Comparison of ENCODE assay signal across 16 cellular contexts in genomic region chr3:42741796-42742195, GRCh38. TPM values are rescaled to one million over a fixed set of nuclear protein-coding genes. Genes with fewer than 3 reads are reported as not detected.
DNase-seq lines count a peak whose midpoint lies in the region; ATAC-seq and TF ChIP-seq lines count a peak whose summit lies in the region.
"Had no signal": no experiment of that assay in that cellular context is flagged by ENCODE, and none has a peak within 500 bp of the region (broad histone marks: within the 10 kb centered on the region; RNA-seq: fewer than 3 reads in every experiment).

No MANE protein-coding gene starts in this region.

- H3K4me3 Mint-ChIP-seq in immature natural killer cell = no peak overlapping the region
- H3K4me3 Mint-ChIP-seq: HFFc6 had no signal

- peak overlapping the region; percentile 60 for H3K27ac ChIP-seq in layer of hippocampus (ENCODE audit: low read depth, low read length)

- no peaks in the 10 kb centered on the region for H3K4me1 Mint-ChIP-seq in immature natural killer cell

- DNase-seq in activated CD8-positive, alpha-beta memory T cell treated with anti-CD3 and anti-CD28 coated beads, Interleukin-2, amount 50 U/mL, for 48 hours = peak; percentile 35
- no peak for DNase-seq in activated CD8-positive, alpha-beta memory T cell treated with anti-CD3 and anti-CD28 coated beads, Interleukin-2, amount 50 U/mL, for 4 hours
- DNase-seq in astrocyte of the cerebellum (ENCODE audit: low read depth) (peak; percentile 42), superior temporal gyrus (ENCODE audit: extremely low spot score) (no peak), immature natural killer cell (no peak)
- peak; percentile 9 for DNase-seq in stimulated activated CD8-positive, alpha-beta memory T cell treated with anti-CD3 and anti-CD28 coated beads, Interleukin-4, amount 100 ng/mL, for 48 hours
- DNase-seq: 8988T, C1 segment of cervical spinal cord, DMS153, HFFc6, KBM-7, NCI-H1092, NCI-H2227 treated with DMSO at 0.1 percent for 48 hours, NCI-H526 had no signal

- in situ Hi-C loops in astrocyte of the cerebellum (cut with HindIII; ENCODE audit: low sequenced_read_pairs) = no loop called here

- H3K27me3 ChIP-seq in layer of hippocampus (ENCODE audit: control insufficient read depth, insufficient read depth, low read length) = no peaks in the 10 kb centered on the region

- H3K4me3 ChIP-seq in astrocyte of the cerebellum (ENCODE audit: low read depth, low read length) = no peak overlapping the region

- peaks cover 0 to 1% (median 0%) of the 10 kb centered on the region in 6 donors for H3K9me3 Mint-ChIP-seq in immature natural killer cell
- H3K9me3 Mint-ChIP-seq: HFFc6 had no signal

- no peak for TF ChIP-seq CTCF in astrocyte of the cerebellum (IDR thresholded peaks at IDR 0.05; ENCODE audit: low read depth, low read length, missing control alignments)

- peaks cover 0 to 4% (median 2%) of the 10 kb centered on the region in 3 donors for H3K27me3 Mint-ChIP-seq in immature natural killer cell (ENCODE audit: low read depth in 3 of 3)

- no peak overlapping the region for H3K27ac Mint-ChIP-seq in immature natural killer cell
- H3K27ac Mint-ChIP-seq: HFFc6 had no signal

- no peaks in the 10 kb centered on the region for H3K36me3 Mint-ChIP-seq in immature natural killer cell

- no peak for ATAC-seq in HG02571 (IDR thresholded peaks at IDR 0.05; ENCODE audit: unreplicated experiment)

RNA-seq across cellular contexts. Expression of gene CCDC13, which starts 31.3 kb away (rescaled TPM):
- polyA plus RNA-seq in immature natural killer cell = 1 to 10 TPM in 1 of 3 donors, under 1 TPM in 1, not detected in 1; 0.61 to 1.1 TPM

RNA-seq across cellular contexts. Expression of gene HHATL, which starts 39.2 kb away (rescaled TPM):
- not detected for polyA plus RNA-seq in immature natural killer cell

RNA-seq across cellular contexts. Expression of gene KLHL40, which starts 56.5 kb away (rescaled TPM):
- polyA plus RNA-seq in immature natural killer cell = not detected

Comparison
In these comparisons a context has a peak if more than half of its experiments do, and no peak if none do; other contexts are left out.
1. DNase-seq: peak in activated CD8-positive, alpha-beta memory T cell treated with anti-CD3 and anti-CD28 coated beads, Interleukin-2, amount 50 U/mL, for 48 hours (single experiment), astrocyte of the cerebellum (single experiment) and stimulated activated CD8-positive, alpha-beta memory T cell treated with anti-CD3 and anti-CD28 coated beads, Interleukin-4, amount 100 ng/mL, for 48 hours (single experiment); none in activated CD8-positive, alpha-beta memory T cell treated with anti-CD3 and anti-CD28 coated beads, Interleukin-2, amount 50 U/mL, for 4 hours (single experiment), superior temporal gyrus (single experiment) and immature natural killer cell (0 of 3).